8 cellular contexts compared by ENCODE assay signal in the genomic region with DNA sequence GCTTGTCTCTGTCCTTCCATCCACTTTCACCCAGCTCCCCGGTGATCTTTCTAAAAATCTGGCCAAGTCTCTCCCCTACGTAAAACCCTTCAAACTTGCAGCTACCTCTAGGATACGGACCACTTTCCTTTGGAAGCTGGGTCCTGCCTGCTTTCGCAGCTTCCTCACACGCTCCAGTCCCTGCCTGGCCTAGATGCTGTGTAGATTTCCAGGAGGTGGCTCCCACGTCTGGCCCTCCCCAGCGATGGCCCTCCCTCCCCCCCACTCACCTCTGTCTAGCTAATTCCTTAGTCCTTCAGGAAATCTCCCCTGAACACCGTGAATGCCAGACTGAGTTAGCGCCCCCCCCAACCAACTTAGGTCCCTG. TPM values are rescaled to one million over a fixed set of nuclear protein-coding genes. Genes with fewer than 3 reads are reported as not detected.
DNase-seq lines count a peak whose midpoint lies in the region; ATAC-seq and TF ChIP-seq lines count a peak whose summit lies in the region.

No MANE protein-coding gene starts in this region.

- H3K4me1 ChIP-seq in ACC112 (ENCODE audit: control insufficient read depth, insufficient read depth, low read length, unreplicated experiment) (peaks cover 13% of the 10 kb centered on the region), HAP-1 (peaks cover 16% of the 10 kb centered on the region), muscle layer of colon (ENCODE audit: insufficient read depth, low read length) (peaks cover 19% of the 10 kb centered on the region), mucosa of descending colon (ENCODE audit: low read depth) (peaks cover 25% of the 10 kb centered on the region)

- H3K9me3 ChIP-seq in HAP-1 (no peaks in the 10 kb centered on the region), muscle layer of colon (ENCODE audit: low read length) (no peaks in the 10 kb centered on the region), mucosa of descending colon (no peaks in the 10 kb centered on the region)

- ATAC-seq in GM19023 (IDR thresholded peaks at IDR 0.05; ENCODE audit: unreplicated experiment), result no peak
- ATAC-seq in GM21723 (IDR thresholded peaks at IDR 0.05; ENCODE audit: unreplicated experiment), result no peak
- ATAC-seq in mucosa of descending colon, result no peak

- H3K27ac ChIP-seq in ACC112 (ENCODE audit: low read depth, low read length) (no peak overlapping the region), muscle layer of colon (ENCODE audit: low read depth, low read length) (no peak overlapping the region)

- intact Hi-C loops in mucosa of descending colon (cut with DNase I, micrococcal nuclease), result no loop called here

- H3K27ac Mint-ChIP-seq in activated naive CD8-positive, alpha-beta T cell treated with anti-CD3 and anti-CD28 coated beads for 36 hours, result peak overlapping the region; percentile 81

- TF ChIP-seq CTCF in mucosa of descending colon (IDR thresholded peaks at IDR 0.05), result no peak

- H3K4me3 Mint-ChIP-seq in activated naive CD8-positive, alpha-beta T cell treated with anti-CD3 and anti-CD28 coated beads for 36 hours, result peak overlapping the region; percentile 96

- H3K36me3 ChIP-seq in ACC112 (ENCODE audit: insufficient read depth, low read length), result peaks cover 23% of the 10 kb centered on the region; the same call in 1 of the 2 replicates
- H3K36me3 ChIP-seq in HAP-1 (replicated peaks), result peaks cover 36% of the 10 kb centered on the region
- peaks cover 19% of the 10 kb centered on the region for H3K36me3 ChIP-seq in muscle layer of colon (ENCODE audit: insufficient read depth, low read length)
- peaks cover 5% of the 10 kb centered on the region for H3K36me3 ChIP-seq in mucosa of descending colon (ENCODE audit: low read depth)

- no peaks in the 10 kb centered on the region for H3K27me3 ChIP-seq in ACC112 (ENCODE audit: insufficient read depth, low read length)
- no peaks in the 10 kb centered on the region for H3K27me3 ChIP-seq in HAP-1 (ENCODE audit: low read depth)
- H3K27me3 ChIP-seq in muscle layer of colon (ENCODE audit: control insufficient read depth in 1 of 2, insufficient read depth in 2 of 2, low read length in 2 of 2), result no peaks in the 10 kb centered on the region

- H3K9me3 Mint-ChIP-seq in activated naive CD8-positive, alpha-beta T cell treated with anti-CD3 and anti-CD28 coated beads for 36 hours, result no peaks in the 10 kb centered on the region

- no peak overlapping the region for H3K9ac ChIP-seq in muscle layer of colon (ENCODE audit: low read length)

- H3K79me2 ChIP-seq in ACC112 (ENCODE audit: control insufficient read depth, insufficient read depth, low read length, unreplicated experiment), result peaks cover 45% of the 10 kb centered on the region

- H2AFZ ChIP-seq in ACC112 (ENCODE audit: low read length, unreplicated experiment), result no peak overlapping the region

- peaks cover 23% of the 10 kb centered on the region for H3K36me3 Mint-ChIP-seq in activated naive CD8-positive, alpha-beta T cell treated with anti-CD3 and anti-CD28 coated beads for 36 hours

- peaks cover 23% of the 10 kb centered on the region for H3K4me1 Mint-ChIP-seq in activated naive CD8-positive, alpha-beta T cell treated with anti-CD3 and anti-CD28 coated beads for 36 hours

- H3K4me3 ChIP-seq in ACC112 (ENCODE audit: low read depth, low read length) (peak overlapping the region; percentile 92), HAP-1 (peak overlapping the region; percentile 92), muscle layer of colon (ENCODE audit: low read depth in 1 of 2, low read length in 2 of 2) (peak overlapping the region; percentile 23 to 97), mucosa of descending colon (no peak overlapping the region)

- H3K27me3 Mint-ChIP-seq in activated naive CD8-positive, alpha-beta T cell treated with anti-CD3 and anti-CD28 coated beads for 36 hours, result no peaks in the 10 kb centered on the region

- DNase-seq in HAP-1 (ENCODE audit: low spot score in 2 of 2) (no peak), mucosa of descending colon (no peak), HCEC 1CT (no peak)
- DNase-seq in activated naive CD8-positive, alpha-beta T cell treated with anti-CD3 and anti-CD28 coated beads for 36 hours, result no peak

- in situ Hi-C loops in HAP-1 (cut with MboI; ENCODE audit: low sequenced_read_pairs), result no loop called here

RNA-seq across cellular contexts. Expression of a gene that starts 0.6 kb away (rescaled TPM):
- 100 to 1,000 TPM; 110 to 112 TPM for total RNA-seq in activated naive CD8-positive, alpha-beta T cell treated with anti-CD3 and anti-CD28 coated beads for 36 hours
- 100 to 1,000 TPM in 2 of 3 donors, 10 to 100 TPM in 1; 76.8 to 143 (median 109) TPM for total RNA-seq in mucosa of descending colon

RNA-seq across cellular contexts. Expression of a gene that starts 24.9 kb away (rescaled TPM):
- 10 to 100 TPM; 34.0 to 34.4 TPM for total RNA-seq in activated naive CD8-positive, alpha-beta T cell treated with anti-CD3 and anti-CD28 coated beads for 36 hours
- total RNA-seq in mucosa of descending colon, result 1 to 10 TPM in 2 of 3 donors, under 1 TPM in 1; 0.76 to 4.0 (median 1.8) TPM

RNA-seq across cellular contexts. Expression of a gene that starts 24.9 kb away (rescaled TPM):
- 10 to 100 TPM; 72.1 to 75.1 TPM for total RNA-seq in activated naive CD8-positive, alpha-beta T cell treated with anti-CD3 and anti-CD28 coated beads for 36 hours
- total RNA-seq in mucosa of descending colon, result 10 to 100 TPM; 63.7 to 90.3 (median 80.2) TPM

RNA-seq across cellular contexts. Expression of a gene that starts 28.1 kb away (rescaled TPM):
- total RNA-seq in activated naive CD8-positive, alpha-beta T cell treated with anti-CD3 and anti-CD28 coated beads for 36 hours, result 1 to 10 TPM; 9.2 to 9.7 TPM
- 100 to 1,000 TPM in 1 of 3 donors, 10 to 100 TPM in 2; 79.7 to 246 (median 99.4) TPM for total RNA-seq in mucosa of descending colon

RNA-seq across cellular contexts. Expression of a gene that starts 52.0 kb away (rescaled TPM):
- 10 to 100 TPM; 17.7 to 19.6 TPM for total RNA-seq in activated naive CD8-positive, alpha-beta T cell treated with anti-CD3 and anti-CD28 coated beads for 36 hours
- 10 to 100 TPM; 14.7 to 20.0 (median 18.4) TPM for total RNA-seq in mucosa of descending colon

Comparison
In these comparisons a context has a peak if more than half of its experiments do, and no peak if none do; other contexts are left out.
1. RNA of a gene that starts 24.9 kb away (total RNA-seq): 34.0 to 34.4 TPM in activated naive CD8-positive, alpha-beta T cell treated with anti-CD3 and anti-CD28 coated beads for 36 hours; 0.76 to 4.0 TPM in mucosa of descending colon; every median in the first group is over 4 times any median in the second.